21 cellular contexts compared by ENCODE assay signal in the genomic region with DNA sequence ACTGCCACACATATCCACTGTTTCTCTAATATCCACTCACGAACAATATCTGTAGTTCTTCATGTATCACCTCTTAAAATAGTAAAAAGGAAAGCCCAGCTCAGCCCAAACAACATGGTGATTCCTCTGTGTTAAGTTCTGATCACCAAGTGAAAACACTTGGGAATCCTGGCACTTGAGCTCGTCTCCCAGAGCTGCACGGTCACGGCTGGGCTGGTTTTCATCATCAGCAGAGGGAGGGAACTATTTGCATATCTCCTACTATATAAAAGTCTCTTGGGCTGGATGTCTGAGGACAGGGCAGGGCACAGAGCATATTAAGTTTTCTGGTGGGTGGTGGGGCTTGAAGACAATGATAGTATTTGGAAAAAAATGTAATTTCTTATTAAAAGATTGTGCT.
A peak's percentile ranks its signal among the peaks of the same experiment; 100 is the strongest.
DNase-seq lines count a peak whose midpoint lies in the region; ATAC-seq and TF ChIP-seq lines count a peak whose summit lies in the region.
"Had no signal": no experiment of that assay in that cellular context is flagged by ENCODE, and none has a peak within 500 bp of the region (broad histone marks: within the 10 kb centered on the region; RNA-seq: fewer than 3 reads in every experiment).

No MANE protein-coding gene starts in this region.

- intact Hi-C loops in CD8-positive, alpha-beta T cell (cut with DNase I, micrococcal nuclease), result loop anchor here in 1 of 2 experiments (10.0 kb wide), 1 partner anchor 118 kb away; no protein-coding TSS in a partner anchor

- H3K9me3 ChIP-seq in CD8-positive, alpha-beta T cell (ENCODE audit: low read length), result no peaks in the 10 kb centered on the region
- H3K9me3 ChIP-seq: suprapubic skin had no signal

- peaks cover 17% of the 10 kb centered on the region for H3K27me3 Mint-ChIP-seq in activated T-cell treated with anti-CD3 and anti-CD28 coated beads, Interleukin-2, amount 50 U/mL, for 24 hours
- H3K27me3 Mint-ChIP-seq in CD8-positive, alpha-beta T cell (ENCODE audit: low read depth), result peaks cover 2% of the 10 kb centered on the region
- H3K27me3 Mint-ChIP-seq in central memory CD8-positive, alpha-beta T cell, result peaks cover 2% of the 10 kb centered on the region

- no peak for ATAC-seq in CD8-positive, alpha-beta T cell
- no peak for ATAC-seq in central memory CD8-positive, alpha-beta T cell (replicated peaks; ENCODE audit: extremely low read depth, poor library complexity, severe bottlenecking)
- ATAC-seq in HG02981 (IDR thresholded peaks at IDR 0.05; ENCODE audit: unreplicated experiment) (no peak), GM18907 (IDR thresholded peaks at IDR 0.05; ENCODE audit: unreplicated experiment) (no peak)

- CTCF ChIA-PET in CD8-positive, alpha-beta T cell (lab: Charles Lee), result interaction anchor here (1.3 kb wide), 1 partner anchor 25 kb away, joined by 3 read pairs; no protein-coding TSS in a partner anchor

- no peak for TF ChIP-seq CTCF in CD8-positive, alpha-beta T cell (IDR thresholded peaks at IDR 0.05)

- H3K36me3 Mint-ChIP-seq in activated T-cell treated with anti-CD3 and anti-CD28 coated beads, Interleukin-2, amount 50 U/mL, for 24 hours (ENCODE audit: low read depth), result no peaks in the 10 kb centered on the region
- H3K36me3 Mint-ChIP-seq in CD8-positive, alpha-beta T cell, result no peaks in the 10 kb centered on the region
- H3K36me3 Mint-ChIP-seq in central memory CD8-positive, alpha-beta T cell (ENCODE audit: insufficient read depth), result peaks cover 1% of the 10 kb centered on the region

- H3K27me3 ChIP-seq in CD8-positive, alpha-beta T cell (ENCODE audit: insufficient read depth, low read length), result no peaks in the 10 kb centered on the region
- H3K27me3 ChIP-seq: suprapubic skin had no signal

- no peak overlapping the region for H3K27ac ChIP-seq in CD8-positive, alpha-beta T cell (ENCODE audit: low read depth, low read length)
- H3K27ac ChIP-seq: C4-2B, suprapubic skin had no signal

- H3K4me1 ChIP-seq in CD8-positive, alpha-beta T cell (ENCODE audit: insufficient read depth, low read length), result peaks cover 15% of the 10 kb centered on the region
- H3K4me1 ChIP-seq: suprapubic skin had no signal

- DNase-seq in activated T-cell treated with anti-CD3 and anti-CD28 coated beads, Interleukin-2, amount 50 U/mL, for 24 hours, result no peak
- DNase-seq in activated T-cell treated with anti-CD3 and anti-CD28 coated beads, Interleukin-2, amount 50 U/mL, for 1 hour, result no peak
- no peak for DNase-seq in CD8-positive, alpha-beta T cell
- DNase-seq in NCI-H526 treated with DMSO at 0.1 percent for 48 hours (lab: John Stamatoyannopoulos, UW), result peak; percentile 72
- DNase-seq in central memory CD8-positive, alpha-beta T cell (ENCODE audit: low spot score in 2 of 2), result no peak
- no peak for DNase-seq in GOT3 (lab: John Stamatoyannopoulos, UW)
- DNase-seq: activated CD4-positive, alpha-beta T cell treated with anti-CD3 and anti-CD28 coated beads, Interleukin-2, amount 50 U/mL, for 4 hours; amygdala; cortex of kidney; DMS 273 treated with DMSO at 0.1 percent for 48 hours; GDM1; H9; islet precursor cell; NCI-H2171; SHP77 treated with DMSO at 0.1 percent for 48 hours; T-helper 2 cell had no signal

- H3K4me1 Mint-ChIP-seq in activated T-cell treated with anti-CD3 and anti-CD28 coated beads, Interleukin-2, amount 50 U/mL, for 24 hours (ENCODE audit: low read depth), result peaks cover 33% of the 10 kb centered on the region
- peaks cover 42% of the 10 kb centered on the region for H3K4me1 Mint-ChIP-seq in CD8-positive, alpha-beta T cell (ENCODE audit: low read depth)
- peaks cover 26% of the 10 kb centered on the region for H3K4me1 Mint-ChIP-seq in central memory CD8-positive, alpha-beta T cell
- H3K4me1 Mint-ChIP-seq: H9 had no signal

- H3K4me3 ChIP-seq in CD8-positive, alpha-beta T cell (ENCODE audit: low read depth, low read length), result no peak overlapping the region
- H3K4me3 ChIP-seq: suprapubic skin had no signal

- peak overlapping the region; percentile 61 for H3K4me3 Mint-ChIP-seq in activated T-cell treated with anti-CD3 and anti-CD28 coated beads, Interleukin-2, amount 50 U/mL, for 24 hours
- peak overlapping the region; percentile 45 for H3K4me3 Mint-ChIP-seq in CD8-positive, alpha-beta T cell
- H3K4me3 Mint-ChIP-seq in central memory CD8-positive, alpha-beta T cell, result peak overlapping the region; percentile 27
- H3K4me3 Mint-ChIP-seq: H9 had no signal

- no peaks in the 10 kb centered on the region for H3K9me3 Mint-ChIP-seq in activated T-cell treated with anti-CD3 and anti-CD28 coated beads, Interleukin-2, amount 50 U/mL, for 24 hours
- H3K9me3 Mint-ChIP-seq in CD8-positive, alpha-beta T cell, result no peaks in the 10 kb centered on the region
- H3K9me3 Mint-ChIP-seq in central memory CD8-positive, alpha-beta T cell, result no peaks in the 10 kb centered on the region
- H3K9me3 Mint-ChIP-seq: activated T-helper 2 cell treated with anti-CD3 and anti-CD28 coated beads, Interferon-gamma antibody, Interleukin-2, Interleukin-4, amounts not matched to agents 10 μg/mL and 5 μg/mL and 100 μg/mL, durations not matched to agents 14 hours and 24 hours and 36 hours had no signal

- POLR2A ChIA-PET in CD8-positive, alpha-beta T cell (lab: Charles Lee), result no interaction called here

- H3K27ac Mint-ChIP-seq in activated T-cell treated with anti-CD3 and anti-CD28 coated beads, Interleukin-2, amount 50 U/mL, for 24 hours, result peak overlapping the region; percentile 48
- H3K27ac Mint-ChIP-seq in CD8-positive, alpha-beta T cell, result peak overlapping the region; percentile 75
- H3K27ac Mint-ChIP-seq in central memory CD8-positive, alpha-beta T cell (ENCODE audit: low read depth), result peak overlapping the region; percentile 2
- H3K27ac Mint-ChIP-seq: activated T-helper 2 cell treated with anti-CD3 and anti-CD28 coated beads, Interferon-gamma antibody, Interleukin-2, Interleukin-4, amounts not matched to agents 10 μg/mL and 5 μg/mL and 100 μg/mL, durations not matched to agents 14 hours and 24 hours and 36 hours; H9 had no signal

- H3K36me3 ChIP-seq in CD8-positive, alpha-beta T cell (ENCODE audit: insufficient read depth, low read length), result no peaks in the 10 kb centered on the region
- H3K36me3 ChIP-seq: suprapubic skin had no signal

Comparison
In these comparisons a context has a peak if more than half of its experiments do, and no peak if none do; other contexts are left out.
1. H3K27ac Mint-ChIP-seq: peak in every context shown above with its lines; median percentile 75 in CD8-positive, alpha-beta T cell; 48 in activated T-cell treated with anti-CD3 and anti-CD28 coated beads, Interleukin-2, amount 50 U/mL, for 24 hours; 2 in central memory CD8-positive, alpha-beta T cell.